ENCODE assay signal across 26 cellular contexts in the genomic region with DNA sequence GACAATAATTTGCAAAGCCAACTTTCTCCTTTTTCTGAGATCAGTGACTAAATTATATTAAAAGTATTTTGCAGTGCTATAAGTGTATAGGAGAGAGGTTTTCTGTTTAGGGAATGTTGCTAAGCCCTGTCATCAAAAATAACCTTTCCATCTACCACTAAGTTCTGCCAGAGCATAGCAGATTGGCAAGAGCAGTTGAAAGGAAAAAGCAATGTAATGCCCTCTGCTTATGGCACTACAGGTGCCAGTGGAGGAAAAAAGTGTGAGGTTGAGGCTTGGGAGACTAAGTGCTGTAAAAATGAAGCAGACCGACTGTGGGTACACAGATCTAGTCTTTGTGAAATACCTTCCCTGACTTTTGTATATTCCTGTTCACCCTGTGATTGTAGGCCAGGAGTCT. TPM values are rescaled to one million over a fixed set of nuclear protein-coding genes. Genes with fewer than 3 reads are reported as not detected.
A peak's percentile ranks its signal among the peaks of the same experiment; 100 is the strongest.
DNase-seq lines count a peak whose midpoint lies in the region; FAIRE-seq and TF ChIP-seq lines count a peak whose summit lies in the region.
"Had no signal": no experiment of that assay in that cellular context is flagged by ENCODE, and none has a peak within 500 bp of the region (broad histone marks: within the 10 kb centered on the region; RNA-seq: fewer than 3 reads in every experiment).

No MANE protein-coding gene starts in this region.

- H3K4me1 ChIP-seq in BLaER1 (peaks cover 49% of the 10 kb centered on the region), GM23248 (ENCODE audit: insufficient read depth) (peaks cover 44% of the 10 kb centered on the region), Peyer's patch (peaks cover 0 to 12% (median 0%) of the 10 kb centered on the region in 4 donors)

- H3K4me1 Mint-ChIP-seq in brain (peaks cover 60% of the 10 kb centered on the region), nephron (peaks cover 55% of the 10 kb centered on the region)

- H3K9me3 ChIP-seq in BLaER1 (peaks cover 6% of the 10 kb centered on the region; the same call in 1 of the 2 replicates), GM23248 (ENCODE audit: low read depth) (no peaks in the 10 kb centered on the region), Peyer's patch (no peaks in the 10 kb centered on the region)
- H3K9me3 ChIP-seq: pancreas, sigmoid colon, SK-N-SH had no signal

- H3K27me3 ChIP-seq in BLaER1 (no peaks in the 10 kb centered on the region), GM23248 (replicated peaks; ENCODE audit: insufficient read depth) (no peaks in the 10 kb centered on the region), Peyer's patch (no peaks in the 10 kb centered on the region)
- H3K27me3 ChIP-seq: pancreas, sigmoid colon had no signal

- H3K36me3 ChIP-seq in BLaER1 (peaks cover 6% of the 10 kb centered on the region; the same call in 1 of the 2 replicates), GM23248 (ENCODE audit: low read depth) (no peaks in the 10 kb centered on the region), Peyer's patch (no peaks in the 10 kb centered on the region)
- H3K36me3 ChIP-seq: pancreas, sigmoid colon, WERI-Rb-1 had no signal

- no peaks in the 10 kb centered on the region for H3K79me2 ChIP-seq in GM23248 (ENCODE audit: insufficient read depth)

- H3K9me2 ChIP-seq in GM23248 (ENCODE audit: insufficient read depth), result no peaks in the 10 kb centered on the region
- H3K9me2 ChIP-seq: SK-N-SH had no signal

- peak; percentile 9 for FAIRE-seq in GM12891 (lab: Jason Lieb, UNC)
- FAIRE-seq: pancreas had no signal

- no peak overlapping the region for H3K4me3 ChIP-seq in BLaER1
- no peak overlapping the region for H3K4me3 ChIP-seq in GM23248
- no peak overlapping the region for H3K4me3 ChIP-seq in Peyer's patch
- H3K4me3 ChIP-seq: GM23338, pancreas, sigmoid colon had no signal

- H2AFZ ChIP-seq in GM23248, result no peak overlapping the region
- H2AFZ ChIP-seq: GM23338 had no signal

- H3K36me3 Mint-ChIP-seq in brain (peaks cover 5% of the 10 kb centered on the region), nephron (ENCODE audit: low read depth) (no peaks in the 10 kb centered on the region)

- H3K9ac ChIP-seq in BLaER1 (no peak overlapping the region), GM23248 (no peak overlapping the region)
- H3K9ac ChIP-seq: SK-N-SH had no signal

- H3K27ac Mint-ChIP-seq in brain (peak overlapping the region in 3 of 5 experiments; percentile 14 to 56 (median 49)), nephron (peak overlapping the region; percentile 60 to 85 (median 67))
- H3K27ac Mint-ChIP-seq: activated naive CD4-positive, alpha-beta T cell treated with anti-CD3 and anti-CD28 coated beads, Interleukin-2, amount 50 U/mL, for 72 hours; GM23338; nephron progenitor cell; type B pancreatic cell had no signal

- H4K20me1 ChIP-seq in BLaER1 (no peaks in the 10 kb centered on the region), GM23248 (ENCODE audit: insufficient read depth) (no peaks in the 10 kb centered on the region)

- no peak overlapping the region for H3K27ac ChIP-seq in BLaER1
- H3K27ac ChIP-seq in GM23248, result no peak overlapping the region
- H3K27ac ChIP-seq in Peyer's patch, result no peak overlapping the region
- H3K27ac ChIP-seq: WERI-Rb-1 had no signal

- DNase-seq in GM12891 (ENCODE audit: insufficient read length, low spot score), result no peak
- DNase-seq in GM23248, result no peak
- DNase-seq in mucosa of gallbladder (ENCODE audit: low spot score), result no peak
- DNase-seq in Peyer's patch, result no peak
- no peak for DNase-seq in iPS-NIHi11 (ENCODE audit: low spot score)
- DNase-seq: activated CD4-positive, alpha-beta T cell treated with anti-CD3 and anti-CD28 coated beads, Interleukin-2, amount 10 ng/mL, durations not matched to agents 24 days and 14 days; effector CD4-positive, alpha-beta T cell; GF-D8; hippocampal formation; KBM-7; NCI-H1694; NCI-H2171; NCI-H524; nephron progenitor cell; pancreas; RPMI8226; sigmoid colon; SK-N-SH; stimulated activated CD4-positive, alpha-beta T cell treated with anti-CD3 and anti-CD28 coated beads, Interleukin-15, amount 100 ng/mL, for 24 hours; WERI-Rb-1 had no signal

- no peak for TF ChIP-seq POLR2A in GM12891 (IDR thresholded peaks at IDR 0.05; ENCODE audit: low read depth, low read length)
- no peak for TF ChIP-seq POLR2A in Peyer's patch (IDR thresholded peaks at IDR 0.05)

- in situ Hi-C loops in GM23248 (cut with MboI), result no loop called here

- H3K27me3 Mint-ChIP-seq in brain (no peaks in the 10 kb centered on the region), nephron (ENCODE audit: low read depth) (no peaks in the 10 kb centered on the region)
- H3K27me3 Mint-ChIP-seq: activated CD4-positive, alpha-beta T cell treated with anti-CD3 and anti-CD28 coated beads, Interleukin-2, amount 10 ng/mL, durations not matched to agents 24 days and 14 days; type B pancreatic cell had no signal

- H3K9me3 Mint-ChIP-seq in brain, result peaks cover 0 to 3% (median 1%) of the 10 kb centered on the region in 5 experiments
- no peaks in the 10 kb centered on the region for H3K9me3 Mint-ChIP-seq in nephron
- H3K9me3 Mint-ChIP-seq: activated naive CD4-positive, alpha-beta T cell treated with anti-CD3 and anti-CD28 coated beads, Interleukin-2, amount 50 U/mL, for 72 hours; GM23338; nephron progenitor cell had no signal

- H3F3A ChIP-seq in GM23248 (ENCODE audit: insufficient read depth), result no peaks in the 10 kb centered on the region; the same call in 1 of the 2 replicates

- no peak for TF ChIP-seq CTCF in brain (conservative IDR thresholded peaks at IDR 0.05)
- no peak for TF ChIP-seq CTCF in nephron (IDR thresholded peaks at IDR 0.05; ENCODE audit: unreplicated experiment in 3 of 3)
- TF ChIP-seq CTCF in Peyer's patch (IDR thresholded peaks at IDR 0.05), result no peak

- WGBS in GM23248 (ENCODE audit: low coverage in 1 of 2, low lambda C conversion rate in 2 of 2, missing lambda C conversion rate in 2 of 2), 2 experiments, result 94 to 100% methylated on average over 1 of the region's 1 CpG

- H3K4me3 Mint-ChIP-seq in brain (no peak overlapping the region), nephron (no peak overlapping the region)
- H3K4me3 Mint-ChIP-seq: activated CD4-positive, alpha-beta T cell treated with anti-CD3 and anti-CD28 coated beads, Interleukin-2, amount 10 ng/mL, durations not matched to agents 24 days and 14 days; GM23338; nephron progenitor cell; type B pancreatic cell had no signal

- peak overlapping the region; percentile 49 for H3K4me2 ChIP-seq in BLaER1
- H3K4me2 ChIP-seq in GM23248 (ENCODE audit: unreplicated experiment), result no peak overlapping the region
- H3K4me2 ChIP-seq: GM23338, SK-N-SH had no signal

TF ChIP-seq in GM12891, 5 proteins besides CTCF, POLR2A, EP300 and RAD21:
- no peak for TF ChIP-seq SPI1 (IDR thresholded peaks at IDR 0.05; ENCODE audit: low read depth, low read length)

RNA-seq across cellular contexts. Expression of a gene that starts 11.5 kb away (rescaled TPM):
- 2.0 TPM for polyA plus RNA-seq in GM12891 (2012; ENCODE audit: low read depth, missing spikeins)
- polyA plus RNA-seq in brain (ENCODE audit: insufficient read depth, low read depth, low replicate concordance) (2.8 TPM), GM23248 (2016; fragmentation: Nextera tagmentation; extraction: Ambion mirVana) (60.9 and 66.3 TPM in 2 replicates)
- 45.0 and 48.2 TPM in 2 replicates for total RNA-seq in GM23248 (2014; rRNA removed; shearing (Covaris generic))
- total RNA-seq in mucosa of gallbladder (142 TPM), Peyer's patch (10 to 100 TPM in 3 of 4 donors, 1 to 10 TPM in 1; 5.3 to 69.3 (median 13.1) TPM)
- total RNA-seq: GM23338 had no signal
